Comparison of ENCODE assay signal across 8 cellular contexts in genomic region chr5:131810510-131811249, GRCh38. TPM values are rescaled to one million over a fixed set of nuclear protein-coding genes. Genes with fewer than 3 reads are reported as not detected.
DNase-seq lines count a peak whose midpoint lies in the region; ATAC-seq, FAIRE-seq and TF ChIP-seq lines count a peak whose summit lies in the region.
"Had no signal": no experiment of that assay in that cellular context is flagged by ENCODE, and none has a peak within 500 bp of the region (broad histone marks: within the 10 kb centered on the region; RNA-seq: fewer than 3 reads in every experiment).

No MANE protein-coding gene starts in this region.

- no peaks in the 10 kb centered on the region for H4K20me1 ChIP-seq in hepatocyte (ENCODE audit: insufficient read depth, poor library complexity, severe bottlenecking)

- peaks cover 2% of the 10 kb centered on the region for H3K27me3 Mint-ChIP-seq in HFFc6 (ENCODE audit: insufficient read depth)

- H3K9me3 Mint-ChIP-seq in HFFc6: 0 out of 2 replicates have a peak, but pooled peaks cover 7% of the 10 kb centered on the region

- ATAC-seq in sciatic nerve: no peak

- 29% methylated on average over 3 of the region's 3 CpGs for WGBS in hepatocyte (ENCODE audit: low lambda C conversion rate, missing lambda C conversion rate)

- H3K27me3 ChIP-seq in hepatocyte: no peaks in the 10 kb centered on the region
- H3K27me3 ChIP-seq: SJSA1 had no signal

- H3K9me3 ChIP-seq in hepatocyte (ENCODE audit: low read depth): no peaks in the 10 kb centered on the region

- no peak overlapping the region for H3K4me2 ChIP-seq in hepatocyte

- H3K4me1 ChIP-seq in hepatocyte (ENCODE audit: insufficient read depth): no peaks in the 10 kb centered on the region

- no peak overlapping the region for H3K4me3 ChIP-seq in hepatocyte
- H3K4me3 ChIP-seq: SJSA1 had no signal

- DNase-seq in GM12892 (ENCODE audit: insufficient read length) (peak; percentile 16), HFFc6 (peak; percentile 25), SW480 (ENCODE audit: low spot score) (peak; percentile 20), hepatocyte (ENCODE audit: low spot score) (peak; percentile 26), sciatic nerve (ENCODE audit: low spot score) (no peak), NCI-H187 treated with DMSO at 0.1 percent for 48 hours (lab: John Stamatoyannopoulos, UW) (no peak)
- no peak for DNase-seq in activated CD4-positive, alpha-beta T cell treated with anti-CD3 and anti-CD28 coated beads for 48 hours

- H3K79me2 ChIP-seq in hepatocyte: no peaks in the 10 kb centered on the region

- intact Hi-C loops in sciatic nerve (cut with DNase I): no loop called here

- no peak overlapping the region for H3K4me3 Mint-ChIP-seq in HFFc6

- FAIRE-seq in GM12892 (lab: Jason Lieb, UNC): no peak

- no peaks in the 10 kb centered on the region for H3K9me2 ChIP-seq in hepatocyte (replicated peaks; ENCODE audit: insufficient read depth)

- no peak overlapping the region for H3K27ac ChIP-seq in hepatocyte
- H3K27ac ChIP-seq: SJSA1 had no signal

- peaks cover 23% of the 10 kb centered on the region for H3K4me1 Mint-ChIP-seq in HFFc6 (ENCODE audit: low read depth)

- no peak overlapping the region for H3K27ac Mint-ChIP-seq in HFFc6

- peak; percentile 59; the same call in 1 of the 2 replicates for TF ChIP-seq CTCF in HFFc6 (IDR thresholded peaks at IDR 0.05)
- peak; percentile 28 for TF ChIP-seq CTCF in hepatocyte (IDR thresholded peaks at IDR 0.05; ENCODE audit: poor library complexity)

- no peaks in the 10 kb centered on the region for H3K36me3 ChIP-seq in hepatocyte (replicated peaks; ENCODE audit: insufficient read depth, low read depth)
- H3K36me3 ChIP-seq: SJSA1 had no signal

- no peak overlapping the region for H2AFZ ChIP-seq in hepatocyte

- no peak for TF ChIP-seq POLR2A in GM12892 (IDR thresholded peaks at IDR 0.05; ENCODE audit: low read depth, low read length)

- H3K36me3 Mint-ChIP-seq in HFFc6 (ENCODE audit: low read depth): peaks cover 10% of the 10 kb centered on the region; the same call in 1 of the 2 replicates

RNA-seq across cellular contexts. Expression of gene FNIP1, which starts 13.9 kb away (rescaled TPM):
- 12.7 TPM for polyA plus RNA-seq in GM12892 (2012; ENCODE audit: missing spikeins)
- total RNA-seq in HFFc6 (2021; fragmentation: NEBNext Ultra II Directional; extraction: Animal tissue kit (Norgen Biotek cat#: 25700)): 10 to 100 TPM; 19.9 to 24.8 (median 22.1) TPM
- total RNA-seq in hepatocyte (62.8 and 73.4 TPM in 2 replicates), sciatic nerve (39.4 TPM)
- polyA plus RNA-seq in hepatocyte: 20.7 and 21.3 TPM in 2 replicates

Comparison
In these comparisons a context has a peak if more than half of its experiments do, and no peak if none do; other contexts are left out.
1. DNase-seq: peak in GM12892 (single experiment), HFFc6 (single experiment), SW480 (single experiment) and hepatocyte (single experiment); none in sciatic nerve (single experiment), NCI-H187 treated with DMSO at 0.1 percent for 48 hours (single experiment) and activated CD4-positive, alpha-beta T cell treated with anti-CD3 and anti-CD28 coated beads for 48 hours (single experiment).